Comparison of ENCODE assay signal across 11 cellular contexts in the genomic region with DNA sequence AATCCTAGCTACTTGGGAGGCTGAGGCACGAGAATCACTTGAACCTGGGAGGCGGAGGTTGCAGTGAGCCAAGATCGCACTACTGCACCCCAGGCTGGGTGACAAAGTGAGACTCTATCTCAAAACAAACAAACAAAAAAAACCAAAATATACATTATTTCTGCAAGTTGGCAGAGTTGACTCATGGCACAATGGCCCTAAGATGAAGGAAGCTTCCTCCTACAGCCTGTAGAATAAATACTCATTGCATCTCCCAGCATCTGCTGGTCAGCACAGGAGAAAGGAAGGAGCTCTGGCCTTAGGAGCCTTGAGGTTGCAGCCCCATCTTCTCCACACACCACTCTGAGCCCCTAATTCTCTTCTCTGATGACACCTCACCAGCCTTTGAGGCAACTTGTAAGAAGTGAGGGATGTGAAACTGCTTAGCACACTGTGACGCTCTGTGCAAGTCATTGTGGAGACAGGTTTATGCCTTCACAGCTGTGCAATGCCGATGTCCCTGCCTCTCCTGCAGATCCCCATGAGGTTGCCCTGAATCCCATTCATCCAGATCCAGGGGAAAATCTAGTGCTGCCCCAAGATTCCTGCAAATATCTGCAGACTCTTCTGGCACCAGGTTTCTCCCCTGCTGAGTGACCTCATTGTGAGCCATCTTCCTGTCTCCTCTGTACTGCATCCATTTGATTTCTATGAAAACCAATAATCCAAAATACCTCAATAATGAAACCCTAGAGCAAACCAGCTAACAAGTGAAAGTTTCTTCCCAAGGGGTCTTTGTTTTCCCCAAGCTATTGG.
DNase-seq lines count a peak whose midpoint lies in the region; ATAC-seq, FAIRE-seq and TF ChIP-seq lines count a peak whose summit lies in the region.
"Had no signal": no experiment of that assay in that cellular context is flagged by ENCODE, and none has a peak within 500 bp of the region (broad histone marks: within the 10 kb centered on the region; RNA-seq: fewer than 3 reads in every experiment).

No MANE protein-coding gene starts in this region.

- H3K4me3 Mint-ChIP-seq in activated naive CD8-positive, alpha-beta T cell treated with anti-CD3 and anti-CD28 coated beads, Interleukin-2, amount 50 U/mL, for 24 hours = no peak overlapping the region

- no peak overlapping the region for H2BK15ac ChIP-seq in neuronal stem cell (ENCODE audit: low read length)

- no peak overlapping the region for H3K4ac ChIP-seq in neuronal stem cell (ENCODE audit: low read length)

- H4K91ac ChIP-seq in neuronal stem cell (ENCODE audit: low read depth, low read length, poor library complexity) = no peak overlapping the region

- H3K27me3 Mint-ChIP-seq in activated naive CD8-positive, alpha-beta T cell treated with anti-CD3 and anti-CD28 coated beads, Interleukin-2, amount 50 U/mL, for 24 hours = no peaks in the 10 kb centered on the region

- H4K20me1 ChIP-seq in KMS-11 (ENCODE audit: insufficient read depth) = no peaks in the 10 kb centered on the region

- H3K14ac ChIP-seq in neuronal stem cell (ENCODE audit: low read length) = no peak overlapping the region

- no peak overlapping the region for H2BK5ac ChIP-seq in neuronal stem cell (ENCODE audit: low read length)

- H2BK120ac ChIP-seq in neuronal stem cell (ENCODE audit: low read depth, low read length) = no peak overlapping the region

- peak overlapping the region; percentile 38; the same call in 1 of the 2 replicates for H3K4me2 ChIP-seq in KMS-11
- no peak overlapping the region for H3K4me2 ChIP-seq in neuronal stem cell (ENCODE audit: insufficient read depth, low read length, poor library complexity, severe bottlenecking)

- H3K9me3 ChIP-seq in neuronal stem cell (replicated peaks in 1 of 2; ENCODE audit: control insufficient read depth in 2 of 2, insufficient read depth in 1 of 2, low read depth in 1 of 2, low read length in 2 of 2) = peaks cover 0 to 3% of the 10 kb centered on the region in 2 donors

- peak overlapping the region; percentile 51 for H3K18ac ChIP-seq in neuronal stem cell (ENCODE audit: low read length)

- H4K8ac ChIP-seq in neuronal stem cell (ENCODE audit: low read depth, low read length) = no peak overlapping the region

- peak overlapping the region; percentile 20; the same call in 1 of the 2 replicates for H3K27ac ChIP-seq in KMS-11
- H3K27ac ChIP-seq in neuronal stem cell (replicated peaks; ENCODE audit: low read length) = no peak overlapping the region

- no peak for DNase-seq in activated naive CD8-positive, alpha-beta T cell treated with anti-CD3 and anti-CD28 coated beads, Interleukin-2, amount 50 U/mL, for 24 hours
- no peak for DNase-seq in neuronal stem cell (ENCODE audit: low spot score)
- no peak for DNase-seq in frontal cortex (ENCODE audit: low spot score in 2 of 2)
- no peak for DNase-seq in NCI-H2227 treated with DMSO at 0.1 percent for 48 hours (lab: John Stamatoyannopoulos, UW)
- no peak for DNase-seq in NCI-H2107 (lab: John Stamatoyannopoulos, UW)
- DNase-seq in NCI-H524 (lab: John Stamatoyannopoulos, UW) = no peak
- DNase-seq: kidney, sigmoid colon had no signal

- H3K9ac ChIP-seq in KMS-11 (no peak overlapping the region), neuronal stem cell (ENCODE audit: low read depth, low read length, poor library complexity) (no peak overlapping the region)

- TF ChIP-seq CTCF in KMS-11 (conservative IDR thresholded peaks at IDR 0.05; ENCODE audit: low read depth, low read length) = no peak

- H2AFZ ChIP-seq in KMS-11 (ENCODE audit: low read depth) = peak overlapping the region; percentile 40; the same call in 1 of the 2 replicates
- peak overlapping the region; percentile 11 for H2AFZ ChIP-seq in neuronal stem cell (ENCODE audit: low read length)

- peak; percentile 55 for ATAC-seq in GM18502 (IDR thresholded peaks at IDR 0.05; ENCODE audit: poor library complexity, unreplicated experiment)
- peak; percentile 33 for ATAC-seq in activated naive CD8-positive, alpha-beta T cell treated with anti-CD3 and anti-CD28 coated beads, Interleukin-2, amount 50 U/mL, for 24 hours

- no peak overlapping the region for H3K4me3 ChIP-seq in KMS-11 (IDR thresholded peaks at IDR 0.05; ENCODE audit: insufficient read depth, low read depth, low read length)
- no peak overlapping the region for H3K4me3 ChIP-seq in neuronal stem cell (ENCODE audit: low read length in 2 of 2)
- H3K4me3 ChIP-seq: sigmoid colon had no signal

- peaks cover 50% of the 10 kb centered on the region for H3K4me1 ChIP-seq in KMS-11 (ENCODE audit: low read depth, poor library complexity, severe bottlenecking)
- peaks cover 20 to 25% of the 10 kb centered on the region in 2 donors for H3K4me1 ChIP-seq in neuronal stem cell (ENCODE audit: control insufficient read depth in 2 of 2, insufficient read depth in 1 of 2, low read depth in 1 of 2, low read length in 2 of 2)

- H3K36me3 Mint-ChIP-seq in activated naive CD8-positive, alpha-beta T cell treated with anti-CD3 and anti-CD28 coated beads, Interleukin-2, amount 50 U/mL, for 24 hours (ENCODE audit: low read depth) = peaks cover 4% of the 10 kb centered on the region

- FAIRE-seq in frontal cortex (lab: Jason Lieb, UNC) = no peak
- FAIRE-seq: endometrium, kidney had no signal

- H2BK12ac ChIP-seq in neuronal stem cell (ENCODE audit: low read length) = peak overlapping the region; percentile 31

- no peak overlapping the region for H3K23ac ChIP-seq in neuronal stem cell (ENCODE audit: low read depth, low read length, poor library complexity)

- no peak overlapping the region for H3K27ac Mint-ChIP-seq in activated naive CD8-positive, alpha-beta T cell treated with anti-CD3 and anti-CD28 coated beads, Interleukin-2, amount 50 U/mL, for 24 hours

- no peaks in the 10 kb centered on the region for H3K79me2 ChIP-seq in KMS-11 (ENCODE audit: insufficient read depth, low read depth)

- H3K27me3 ChIP-seq in KMS-11 (ENCODE audit: insufficient read depth, low read depth) (no peaks in the 10 kb centered on the region), neuronal stem cell (ENCODE audit: control insufficient read depth in 3 of 3, insufficient read depth in 3 of 3, low read depth in 1 of 3, low read length in 3 of 3) (peaks cover 0 to 4% (median 0%) of the 10 kb centered on the region in 3 experiments)
- H3K27me3 ChIP-seq: sigmoid colon had no signal

- H3K79me1 ChIP-seq in neuronal stem cell (ENCODE audit: low read depth, low read length) = no peaks in the 10 kb centered on the region

- H3K4me1 Mint-ChIP-seq in activated naive CD8-positive, alpha-beta T cell treated with anti-CD3 and anti-CD28 coated beads, Interleukin-2, amount 50 U/mL, for 24 hours = peaks cover 20% of the 10 kb centered on the region

- H3K36me3 ChIP-seq in KMS-11 (ENCODE audit: insufficient read depth) (no peaks in the 10 kb centered on the region), neuronal stem cell (replicated peaks in 1 of 2; ENCODE audit: control insufficient read depth in 2 of 2, insufficient read depth in 2 of 2, low read length in 2 of 2) (no peaks in the 10 kb centered on the region)

- H3K9me3 Mint-ChIP-seq in activated naive CD8-positive, alpha-beta T cell treated with anti-CD3 and anti-CD28 coated beads, Interleukin-2, amount 50 U/mL, for 24 hours = peaks cover 7% of the 10 kb centered on the region

- WGBS in neuronal stem cell (ENCODE audit: extremely low coverage in 2 of 2, insufficient read length in 2 of 2, insufficient replicate concordance in 1 of 2), 2 donors = no CpG with 5 or more reads among the region's 5 CpGs

- no peak overlapping the region for H2AK5ac ChIP-seq in neuronal stem cell (ENCODE audit: low read depth, low read length)
